16 cellular contexts compared by ENCODE assay signal in genomic region chr10:113259841-113260240, GRCh38.
DNase-seq lines count a peak whose midpoint lies in the region.
"Had no signal": no experiment of that assay in that cellular context is flagged by ENCODE, and none has a peak within 500 bp of the region (broad histone marks: within the 10 kb centered on the region; RNA-seq: fewer than 3 reads in every experiment).

No MANE protein-coding gene starts in this region.

- peak overlapping the region; percentile 86 for H3K4me2 ChIP-seq in BLaER1
- peak overlapping the region in 8 of 11 experiments; percentile 66 to 94 (median 86); a peak in 15 of 22 replicates for H3K4me2 ChIP-seq in BLaER1 treated with 17β-estradiol and CSF1 and Interleukin-3, amounts not matched to agents 10 nM and 100 nM

- peak overlapping the region; percentile 33; the same call in 1 of the 2 replicates for H3K27ac ChIP-seq in BLaER1
- no peak overlapping the region for H3K27ac ChIP-seq in BLaER1 treated with 17β-estradiol and CSF1 and Interleukin-3, amounts not matched to agents 10 nM and 100 nM
- H3K27ac ChIP-seq: GM23248 had no signal

- no peaks in the 10 kb centered on the region for H3K36me3 ChIP-seq in BLaER1
- H3K36me3 ChIP-seq in BLaER1 treated with 17β-estradiol and CSF1 and Interleukin-3, amounts not matched to agents 10 nM and 100 nM, result no peaks in the 10 kb centered on the region

- DNase-seq in left kidney (ENCODE audit: low read depth, low spot score), result peak; percentile 51
- DNase-seq in NCI-H2227 (lab: John Stamatoyannopoulos, UW; ENCODE audit: unreplicated experiment), result no peak
- DNase-seq in MV-4-11 (lab: John Stamatoyannopoulos, UW), result no peak
- DNase-seq in occipital lobe (lab: John Stamatoyannopoulos, UW), result no peak
- DNase-seq: CD4-positive, alpha-beta T cell; CD8-positive, alpha-beta memory T cell; DMS 273 treated with DMSO at 0.1 percent for 48 hours; DMS79; EL; GDM1; GM23248; H7; HCEC 1CT had no signal

- no peaks in the 10 kb centered on the region for H3K27me3 ChIP-seq in BLaER1
- H3K27me3 ChIP-seq in BLaER1 treated with 17β-estradiol and CSF1 and Interleukin-3, amounts not matched to agents 10 nM and 100 nM, result peaks cover 0 to 50% (median 0%) of the 10 kb centered on the region in 11 experiments; a peak in 5 of 22 replicates

- H3K9ac ChIP-seq in BLaER1, result no peak overlapping the region
- H3K9ac ChIP-seq in BLaER1 treated with 17β-estradiol and CSF1 and Interleukin-3, amounts not matched to agents 10 nM and 100 nM, result no peak overlapping the region
- H3K9ac ChIP-seq: GM23248 had no signal

- H3K4me3 ChIP-seq in BLaER1, result no peak overlapping the region
- H3K4me3 ChIP-seq in BLaER1 treated with 17β-estradiol and CSF1 and Interleukin-3, amounts not matched to agents 10 nM and 100 nM, result no peak overlapping the region
- H3K4me3 ChIP-seq: GM12878, GM23248 had no signal

- H3K9me3 ChIP-seq in BLaER1, result no peaks in the 10 kb centered on the region
- 0 out of 22 replicates have a peak, but pooled peaks cover 0 to under 1% (median 0%) of the 10 kb centered on the region in 11 experiments for H3K9me3 ChIP-seq in BLaER1 treated with 17β-estradiol and CSF1 and Interleukin-3, amounts not matched to agents 10 nM and 100 nM (replicated peaks in 1 of 11)

- no peaks in the 10 kb centered on the region for H4K20me1 ChIP-seq in BLaER1
- no peaks in the 10 kb centered on the region for H4K20me1 ChIP-seq in BLaER1 treated with 17β-estradiol and CSF1 and Interleukin-3, amounts not matched to agents 10 nM and 100 nM

- peaks cover 71% of the 10 kb centered on the region for H3K4me1 ChIP-seq in BLaER1
- peaks cover 7 to 74% (median 50%) of the 10 kb centered on the region in 10 experiments; a peak in 19 of 20 replicates for H3K4me1 ChIP-seq in BLaER1 treated with 17β-estradiol and CSF1 and Interleukin-3, amounts not matched to agents 10 nM and 100 nM
